In genomic region chrX:72046447-72046846, GRCh38 we compare ENCODE assay signal across 20 cellular contexts.
A peak's percentile ranks its signal among the peaks of the same experiment; 100 is the strongest.
DNase-seq lines count a peak whose midpoint lies in the region; ATAC-seq, FAIRE-seq and TF ChIP-seq lines count a peak whose summit lies in the region.
"Had no signal": no experiment of that assay in that cellular context is flagged by ENCODE, and none has a peak within 500 bp of the region (broad histone marks: within the 10 kb centered on the region; RNA-seq: fewer than 3 reads in every experiment).

No MANE protein-coding gene starts in this region.

- H3K27ac ChIP-seq in VCaP (peak overlapping the region; percentile 82), kidney (ENCODE audit: low read depth in 2 of 2, low read length in 2 of 2) (peak overlapping the region in 1 of 2 donors; percentile 17)
- H3K27ac ChIP-seq: A549 had no signal

- no peaks in the 10 kb centered on the region for H3K27me3 ChIP-seq in iPS-15b (ENCODE audit: control insufficient read depth, insufficient read depth, low read length)

- H3K4me1 ChIP-seq in iPS-15b (ENCODE audit: control insufficient read depth, insufficient read depth, low read length) (no peaks in the 10 kb centered on the region), kidney (ENCODE audit: control insufficient read depth in 1 of 2, insufficient read depth in 1 of 2, low read depth in 1 of 2, low read length in 2 of 2) (peaks cover 0 to 5% of the 10 kb centered on the region in 2 donors)
- H3K4me1 ChIP-seq: A549 had no signal

- FAIRE-seq in kidney (lab: Jason Lieb, UNC), result no peak
- FAIRE-seq: A549, GM12891, islet of Langerhans had no signal

- DNase-seq in activated T-cell treated with anti-CD3 and anti-CD28 coated beads, Interleukin-2, amount 50 U/mL, for 4 hours, result no peak
- DNase-seq in activated T-cell treated with anti-CD3 and anti-CD28 coated beads, Interleukin-2, amount 50 U/mL, for 48 hours, result no peak
- DNase-seq in ureter (ENCODE audit: low spot score) (peak; percentile 24), AG08395 (ENCODE audit: low spot score) (no peak), kidney (no peak)
- DNase-seq: activated CD4-positive, alpha-beta T cell treated with anti-CD3 and anti-CD28 coated beads, Interleukin-2, amount 50 U/mL, for 48 hours; cerebellar nuclear complex; DND-41; naive thymus-derived CD8-positive, alpha-beta T cell; NCI-H146; T-helper 1 cell had no signal

- H3K9me3 ChIP-seq in iPS-15b (ENCODE audit: control insufficient read depth, insufficient read depth, low read length), result no peaks in the 10 kb centered on the region
- H3K9me3 ChIP-seq in kidney (ENCODE audit: control insufficient read depth in 1 of 2, low read length in 2 of 2), result no peaks in the 10 kb centered on the region
- H3K9me3 ChIP-seq: A549 had no signal

- H3K4me1 Mint-ChIP-seq in activated T-cell treated with anti-CD3 and anti-CD28 coated beads, Interleukin-2, amount 50 U/mL, for 4 hours (ENCODE audit: low read depth), result peaks cover 32% of the 10 kb centered on the region

- peak overlapping the region; percentile 37 for H3K4me3 Mint-ChIP-seq in activated T-cell treated with anti-CD3 and anti-CD28 coated beads, Interleukin-2, amount 50 U/mL, for 4 hours
- H3K4me3 Mint-ChIP-seq: IgD-negative memory B cell, type B pancreatic cell had no signal

- peaks cover 2% of the 10 kb centered on the region for H3K27me3 Mint-ChIP-seq in activated T-cell treated with anti-CD3 and anti-CD28 coated beads, Interleukin-2, amount 50 U/mL, for 4 hours (ENCODE audit: low read depth)
- H3K27me3 Mint-ChIP-seq: type B pancreatic cell had no signal

- no peaks in the 10 kb centered on the region for H3K9me3 Mint-ChIP-seq in activated T-cell treated with anti-CD3 and anti-CD28 coated beads, Interleukin-2, amount 50 U/mL, for 4 hours
- H3K9me3 Mint-ChIP-seq: naive thymus-derived CD8-positive, alpha-beta T cell had no signal

- H3K9ac ChIP-seq in iPS-15b (ENCODE audit: low read depth, low read length), result peak overlapping the region; percentile 37
- H3K9ac ChIP-seq in kidney (ENCODE audit: low read length in 2 of 2), result peak overlapping the region in 1 of 2 donors; percentile 15

- no peak for TF ChIP-seq CTCF in VCaP (conservative IDR thresholded peaks at IDR 0.05)
- no peak for TF ChIP-seq CTCF in kidney (IDR thresholded peaks at IDR 0.05; ENCODE audit: borderline replicate concordance, extremely low read depth, insufficient read depth)

- H3K36me3 ChIP-seq in iPS-15b (ENCODE audit: control insufficient read depth, insufficient read depth, low read length), result peaks cover 2% of the 10 kb centered on the region
- H3K36me3 ChIP-seq in kidney (ENCODE audit: control insufficient read depth in 1 of 2, insufficient read depth in 2 of 2, low read length in 2 of 2), result no peaks in the 10 kb centered on the region

- intact Hi-C loops in kidney (cut with DNase I), result no loop called here

- no peaks in the 10 kb centered on the region for H3K36me3 Mint-ChIP-seq in activated T-cell treated with anti-CD3 and anti-CD28 coated beads, Interleukin-2, amount 50 U/mL, for 4 hours (ENCODE audit: insufficient read depth)
- H3K36me3 Mint-ChIP-seq: naive thymus-derived CD8-positive, alpha-beta T cell; type B pancreatic cell had no signal

- H3K4me3 ChIP-seq in iPS-15b (ENCODE audit: low read depth, low read length), result no peak overlapping the region
- H3K4me3 ChIP-seq in kidney (ENCODE audit: low read length in 2 of 2), result no peak overlapping the region
- H3K4me3 ChIP-seq: A549, skin epidermis had no signal

- no peak for ATAC-seq in activated T-cell treated with anti-CD3 and anti-CD28 coated beads, Interleukin-2, amount 50 U/mL, for 4 hours
- no peak for ATAC-seq in GM21423 (IDR thresholded peaks at IDR 0.05; ENCODE audit: unreplicated experiment)
- ATAC-seq: naive thymus-derived CD8-positive, alpha-beta T cell had no signal
